In genomic region chr9:131529597-131530545, GRCh38 we compare ENCODE assay signal across 8 cellular contexts. TPM values are rescaled to one million over a fixed set of nuclear protein-coding genes. Genes with fewer than 3 reads are reported as not detected.
DNase-seq lines count a peak whose midpoint lies in the region; ATAC-seq and TF ChIP-seq lines count a peak whose summit lies in the region.

No MANE protein-coding gene starts in this region.

- DNase-seq in stimulated activated naive CD8-positive, alpha-beta T cell treated with anti-CD3 and anti-CD28 coated beads, Interleukin-15, Interleukin-2, amounts not matched to agents 100 U/mL and 50 U/mL, for 24 hours: no peak
- no peak for DNase-seq in brain microvascular endothelial cell
- no peak for DNase-seq in mesothelial cell of epicardium (ENCODE audit: low spot score in 2 of 2, unreplicated experiment in 2 of 2)
- no peak for DNase-seq in vagina (ENCODE audit: extremely low spot score in 2 of 2)
- no peak for DNase-seq in SHP77 (lab: John Stamatoyannopoulos, UW)
- DNase-seq in epidermal melanocyte (ENCODE audit: insufficient read length, low spot score): no peak
- no peak for DNase-seq in NCI-H526 treated with DMSO at 0.1 percent for 48 hours (lab: John Stamatoyannopoulos, UW)

- H3K4me3 ChIP-seq in brain microvascular endothelial cell (ENCODE audit: low read depth, low read length): peak overlapping the region; percentile 74
- peak overlapping the region; percentile 65 to 97 for H3K4me3 ChIP-seq in vagina

- no peaks in the 10 kb centered on the region for H3K9me3 ChIP-seq in vagina

- peaks cover 17% of the 10 kb centered on the region for H3K4me1 Mint-ChIP-seq in stimulated activated naive CD8-positive, alpha-beta T cell treated with anti-CD3 and anti-CD28 coated beads, Interleukin-15, Interleukin-2, amounts not matched to agents 100 ng/mL and 50 ng/mL, for 24 hours (ENCODE audit: low read depth)
- H3K4me1 Mint-ChIP-seq in mesothelial cell of epicardium: peaks cover 7% of the 10 kb centered on the region

- TF ChIP-seq CTCF in brain microvascular endothelial cell (IDR thresholded peaks at IDR 0.05; ENCODE audit: low read depth, low read length, missing control alignments): no peak
- no peak for TF ChIP-seq CTCF in mesothelial cell of epicardium (IDR thresholded peaks at IDR 0.05; ENCODE audit: unreplicated experiment)
- TF ChIP-seq CTCF in vagina (IDR thresholded peaks at IDR 0.05): no peak

- H3K27ac ChIP-seq in brain microvascular endothelial cell (no peak overlapping the region), vagina (peak overlapping the region; percentile 85)

- peaks cover 17% of the 10 kb centered on the region for H3K4me1 ChIP-seq in vagina

- in situ Hi-C loops in brain microvascular endothelial cell (cut with HindIII; ENCODE audit: low pct_ligation_motif_present, low sequenced_read_pairs): no loop called here

- intact Hi-C loops in vagina (cut with DNase I): no loop called here

- peaks cover 33% of the 10 kb centered on the region for H3K36me3 Mint-ChIP-seq in stimulated activated naive CD8-positive, alpha-beta T cell treated with anti-CD3 and anti-CD28 coated beads, Interleukin-15, Interleukin-2, amounts not matched to agents 100 ng/mL and 50 ng/mL, for 24 hours (ENCODE audit: low read depth)
- H3K36me3 Mint-ChIP-seq in mesothelial cell of epicardium: peaks cover 15% of the 10 kb centered on the region

- H3K36me3 ChIP-seq in brain microvascular endothelial cell (replicated peaks) (peaks cover 15% of the 10 kb centered on the region), vagina (peaks cover 0 to 46% of the 10 kb centered on the region in 2 donors)

- TF ChIP-seq POLR2A in vagina (IDR thresholded peaks at IDR 0.05): no peak

- peak overlapping the region; percentile 61 for H3K27ac Mint-ChIP-seq in stimulated activated naive CD8-positive, alpha-beta T cell treated with anti-CD3 and anti-CD28 coated beads, Interleukin-15, Interleukin-2, amounts not matched to agents 100 ng/mL and 50 ng/mL, for 24 hours
- peak overlapping the region; percentile 67 for H3K27ac Mint-ChIP-seq in mesothelial cell of epicardium

- ATAC-seq in stimulated activated naive CD8-positive, alpha-beta T cell treated with anti-CD3 and anti-CD28 coated beads, Interleukin-15, Interleukin-2, amounts not matched to agents 100 U/mL and 50 U/mL, for 24 hours: no peak

- H3K27me3 Mint-ChIP-seq in stimulated activated naive CD8-positive, alpha-beta T cell treated with anti-CD3 and anti-CD28 coated beads, Interleukin-15, Interleukin-2, amounts not matched to agents 100 ng/mL and 50 ng/mL, for 24 hours: no peaks in the 10 kb centered on the region
- H3K27me3 Mint-ChIP-seq in mesothelial cell of epicardium (ENCODE audit: low read depth): no peaks in the 10 kb centered on the region

- H3K27me3 ChIP-seq in brain microvascular endothelial cell (replicated peaks): no peaks in the 10 kb centered on the region
- no peaks in the 10 kb centered on the region for H3K27me3 ChIP-seq in vagina

- H3K9me3 Mint-ChIP-seq in stimulated activated naive CD8-positive, alpha-beta T cell treated with anti-CD3 and anti-CD28 coated beads, Interleukin-15, Interleukin-2, amounts not matched to agents 100 ng/mL and 50 ng/mL, for 24 hours: no peaks in the 10 kb centered on the region
- H3K9me3 Mint-ChIP-seq in mesothelial cell of epicardium: no peaks in the 10 kb centered on the region

- peak overlapping the region; percentile 88 for H3K4me3 Mint-ChIP-seq in stimulated activated naive CD8-positive, alpha-beta T cell treated with anti-CD3 and anti-CD28 coated beads, Interleukin-15, Interleukin-2, amounts not matched to agents 100 ng/mL and 50 ng/mL, for 24 hours
- H3K4me3 Mint-ChIP-seq in mesothelial cell of epicardium: peak overlapping the region; percentile 80

RNA-seq across cellular contexts. Expression of gene UCK1, which starts 1.2 kb away (rescaled TPM):
- total RNA-seq in mesothelial cell of epicardium (21.9 to 26.6 TPM (median 23.2 TPM) in 3 replicates), vagina (37.3 TPM)

RNA-seq across cellular contexts. Expression of gene PRRT1B, which starts 15.5 kb away (rescaled TPM):
- total RNA-seq in mesothelial cell of epicardium: not detected in 3 replicates
- total RNA-seq in vagina: not detected

RNA-seq across cellular contexts. Expression of gene POMT1, which starts 27.2 kb away (rescaled TPM):
- total RNA-seq in mesothelial cell of epicardium (54.8 to 59.2 TPM (median 57.2 TPM) in 3 replicates), vagina (14.5 TPM)
